Comparison of ENCODE assay signal across 27 cellular contexts in the genomic region with DNA sequence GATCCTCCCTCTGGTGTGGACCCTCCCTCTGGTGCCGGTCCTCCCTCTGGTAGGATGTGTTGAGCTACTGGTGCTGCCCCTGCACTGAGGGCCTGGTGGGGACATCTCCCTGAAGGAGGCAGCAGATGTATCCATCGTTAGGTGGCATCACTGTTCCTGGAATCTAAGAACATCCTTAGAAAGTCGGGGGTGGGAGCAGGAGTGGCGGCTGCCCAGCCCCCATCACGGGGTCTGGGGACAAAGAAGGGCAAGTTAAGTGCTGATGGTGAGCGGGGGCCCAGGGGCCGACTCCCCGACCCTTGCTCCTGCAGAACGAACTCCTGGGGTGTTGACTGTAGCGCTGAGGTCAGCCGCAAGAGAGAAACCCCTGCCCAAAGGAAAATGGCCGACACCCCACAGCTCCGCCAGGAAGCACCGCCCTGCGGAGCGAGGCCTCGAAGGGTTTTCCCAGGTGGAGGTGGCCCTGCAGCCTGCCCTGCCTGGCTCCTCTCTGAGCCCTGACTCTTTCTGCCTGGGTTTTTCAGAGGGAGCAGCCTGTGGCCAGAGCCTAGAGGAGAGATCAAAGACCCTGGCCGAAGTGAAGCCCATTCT. TPM values are rescaled to one million over a fixed set of nuclear protein-coding genes. Genes with fewer than 3 reads are reported as not detected.
A peak's percentile ranks its signal among the peaks of the same experiment; 100 is the strongest.
DNase-seq lines count a peak whose midpoint lies in the region; ATAC-seq, FAIRE-seq and TF ChIP-seq lines count a peak whose summit lies in the region.
"Had no signal": no experiment of that assay in that cellular context is flagged by ENCODE, and none has a peak within 500 bp of the region (broad histone marks: within the 10 kb centered on the region; RNA-seq: fewer than 3 reads in every experiment).

No MANE protein-coding gene starts in this region.

- H3K56ac ChIP-seq in H1 (replicated peaks; ENCODE audit: insufficient read length, low read depth, low read length): no peak overlapping the region

- peaks cover 6 to 12% of the 10 kb centered on the region in 2 experiments for H4K20me1 ChIP-seq in H1 (replicated peaks in 1 of 2; ENCODE audit: control insufficient read depth in 1 of 2, insufficient read depth in 2 of 2, low read length in 2 of 2)
- peaks cover 29% of the 10 kb centered on the region for H4K20me1 ChIP-seq in osteoblast (ENCODE audit: insufficient read depth, low read length)

- peaks cover 3% of the 10 kb centered on the region; the same call in 1 of the 2 replicates for H3K23me2 ChIP-seq in H1 (ENCODE audit: low read depth, low read length)

- peaks cover 40% of the 10 kb centered on the region for H3K4me1 Mint-ChIP-seq in stimulated activated naive CD8-positive, alpha-beta T cell treated with anti-CD3 and anti-CD28 coated beads, Interleukin-15, amount 100 ng/mL, for 72 hours
- H3K4me1 Mint-ChIP-seq in progenitor cell of endocrine pancreas (ENCODE audit: low read depth): peaks cover 7% of the 10 kb centered on the region
- H3K4me1 Mint-ChIP-seq in activated CD8-positive, alpha-beta memory T cell treated with anti-CD3 and anti-CD28 coated beads, Interleukin-2, amount 10 ng/mL, durations not matched to agents 7 days and 5 days: peaks cover 10% of the 10 kb centered on the region

- H2AFZ ChIP-seq in H1 (ENCODE audit: low read length) (no peak overlapping the region), osteoblast (ENCODE audit: low read length) (no peak overlapping the region)
- H2AFZ ChIP-seq: PC-9 had no signal

- H3K9me3 Mint-ChIP-seq in stimulated activated naive CD8-positive, alpha-beta T cell treated with anti-CD3 and anti-CD28 coated beads, Interleukin-15, amount 100 ng/mL, for 72 hours: no peaks in the 10 kb centered on the region
- H3K9me3 Mint-ChIP-seq in progenitor cell of endocrine pancreas (ENCODE audit: low read depth): no peaks in the 10 kb centered on the region
- H3K9me3 Mint-ChIP-seq in activated CD8-positive, alpha-beta memory T cell treated with anti-CD3 and anti-CD28 coated beads, Interleukin-2, amount 10 ng/mL, durations not matched to agents 7 days and 5 days (ENCODE audit: low read depth): no peaks in the 10 kb centered on the region
- H3K9me3 Mint-ChIP-seq: CD4-positive, alpha-beta T cell; HFFc6; IgD-negative memory B cell had no signal

- 88% methylated on average over 17 of the region's 18 CpGs; no CpG with 5 or more reads in 1 of the 2 experiments for WGBS in H1 (ENCODE audit: extremely low coverage in 1 of 2, insufficient coverage in 1 of 2, insufficient read length in 1 of 2, insufficient replicate concordance in 2 of 2, low coverage in 1 of 2, low lambda C conversion rate in 2 of 2, missing lambda C conversion rate in 1 of 2), 2 experiments

- H3K27ac ChIP-seq in RWPE1 (peak overlapping the region; percentile 37), H1 (ENCODE audit: low read depth, low read length) (no peak overlapping the region), osteoblast (ENCODE audit: low read depth, low read length) (no peak overlapping the region)
- H3K27ac ChIP-seq: BLaER1, PC-9 had no signal

- peaks cover 11% of the 10 kb centered on the region for H3K79me1 ChIP-seq in H1 (ENCODE audit: low read depth, low read length)

- H2AK5ac ChIP-seq in H1 (ENCODE audit: low read depth, low read length): no peak overlapping the region

- H3K18ac ChIP-seq in H1 (ENCODE audit: extremely low read depth, low read length): no peak overlapping the region

- H3K36me3 ChIP-seq in H1 (ENCODE audit: control insufficient read depth in 2 of 4, insufficient read depth in 4 of 4, low read length in 3 of 4) (peaks cover 4 to 30% (median 13%) of the 10 kb centered on the region in 4 experiments; a peak in 5 of 8 replicates), osteoblast (ENCODE audit: insufficient read depth, low read length) (peaks cover 40% of the 10 kb centered on the region)

- no peaks in the 10 kb centered on the region for H3K36me3 Mint-ChIP-seq in progenitor cell of endocrine pancreas (ENCODE audit: insufficient read depth)
- peaks cover 8% of the 10 kb centered on the region for H3K36me3 Mint-ChIP-seq in activated CD8-positive, alpha-beta memory T cell treated with anti-CD3 and anti-CD28 coated beads, Interleukin-2, amount 10 ng/mL, durations not matched to agents 7 days and 5 days
- H3K36me3 Mint-ChIP-seq: IgD-negative memory B cell had no signal

- no peaks in the 10 kb centered on the region for H3K27me3 ChIP-seq in H1 (replicated peaks in 1 of 4; ENCODE audit: control insufficient read depth in 3 of 4, extremely low read depth in 1 of 4, insufficient read depth in 3 of 4, low read length in 3 of 4)
- H3K27me3 ChIP-seq in osteoblast (ENCODE audit: insufficient read depth, low read length): no peaks in the 10 kb centered on the region
- H3K27me3 ChIP-seq: BLaER1 had no signal

- no peak for FAIRE-seq in H1 (lab: Jason Lieb, UNC)
- FAIRE-seq: A204.1, H54 had no signal

- no peak for TF ChIP-seq RAD21 in H1 (IDR thresholded peaks at IDR 0.05 in 1 of 2, conservative IDR thresholded peaks at IDR 0.05 in 1 of 2; ENCODE audit: low read depth in 2 of 2, low read length in 2 of 2)

- no peaks in the 10 kb centered on the region for H3K27me3 Mint-ChIP-seq in stimulated activated naive CD8-positive, alpha-beta T cell treated with anti-CD3 and anti-CD28 coated beads, Interleukin-15, amount 100 ng/mL, for 72 hours
- no peaks in the 10 kb centered on the region for H3K27me3 Mint-ChIP-seq in progenitor cell of endocrine pancreas
- no peaks in the 10 kb centered on the region for H3K27me3 Mint-ChIP-seq in activated CD8-positive, alpha-beta memory T cell treated with anti-CD3 and anti-CD28 coated beads, Interleukin-2, amount 10 ng/mL, durations not matched to agents 7 days and 5 days
- H3K27me3 Mint-ChIP-seq: CD4-positive, alpha-beta T cell; IgD-negative memory B cell had no signal

- H2BK20ac ChIP-seq in H1 (ENCODE audit: low read length): no peak overlapping the region

- no peak overlapping the region for H4K5ac ChIP-seq in H1 (ENCODE audit: insufficient read length, low read depth, low read length)

- no peak overlapping the region for H3K4me2 ChIP-seq in H1 (ENCODE audit: insufficient read depth in 1 of 2, low read depth in 2 of 2, low read length in 2 of 2)
- no peak overlapping the region for H3K4me2 ChIP-seq in osteoblast (ENCODE audit: insufficient read depth, low read length)
- H3K4me2 ChIP-seq: PC-9 had no signal

- no peak overlapping the region for H3K9ac ChIP-seq in H1 (replicated peaks in 1 of 4; ENCODE audit: extremely low read depth in 1 of 4, low read depth in 3 of 4, low read length in 3 of 4)

- peaks cover 0 to 3% (median 0%) of the 10 kb centered on the region in 4 experiments; a peak in 3 of 7 replicates for H3K4me1 ChIP-seq in H1 (replicated peaks in 1 of 4; ENCODE audit: control insufficient read depth in 3 of 4, insufficient read depth in 4 of 4, low read length in 3 of 4)
- peaks cover 8% of the 10 kb centered on the region for H3K4me1 ChIP-seq in osteoblast (ENCODE audit: insufficient read depth, low read length)

- no peak for TF ChIP-seq POLR2A in H1 (IDR thresholded peaks at IDR 0.05; ENCODE audit: control extremely low read depth in 1 of 2, low read depth in 2 of 2, low read length in 2 of 2)

- H2BK12ac ChIP-seq in H1 (ENCODE audit: low read depth, low read length): no peak overlapping the region

- no peaks in the 10 kb centered on the region for H3K9me3 ChIP-seq in H1 (ENCODE audit: insufficient read depth in 2 of 2, low read depth in 1 of 2, low read length in 1 of 2)
- no peaks in the 10 kb centered on the region for H3K9me3 ChIP-seq in osteoblast (ENCODE audit: low read depth, low read length)
- H3K9me3 ChIP-seq: BLaER1 had no signal

- no peak overlapping the region for H4K91ac ChIP-seq in H1 (replicated peaks; ENCODE audit: insufficient read length, low read length)

- no peak overlapping the region for H2BK120ac ChIP-seq in H1 (replicated peaks; ENCODE audit: low read depth, low read length)

- POLR2A ChIA-PET in RWPE1 (lab: Yijun Ruan, JAX; ENCODE audit: low non-redundant PET): no interaction called here
- POLR2A ChIA-PET in H1 (lab: Charles Lee; ENCODE audit: partially characterized antibody): interaction anchor here (0.9 to 2.1 kb wide), 3 partner anchors 9 to 99 kb away, joined by 3 to 6 read pairs (median 4); no protein-coding TSS in a partner anchor

- H3K14ac ChIP-seq in H1 (ENCODE audit: insufficient read length): no peak overlapping the region

- no peak for TF ChIP-seq EP300 in H1 (IDR thresholded peaks at IDR 0.05; ENCODE audit: borderline replicate concordance in 1 of 2, low read depth in 2 of 2, low read length in 2 of 2)

- H3K4me3 ChIP-seq in H1 (ENCODE audit: extremely low read depth in 1 of 4, insufficient read depth in 2 of 4, low read depth in 3 of 4, low read length in 4 of 4) (no peak overlapping the region), osteoblast (ENCODE audit: insufficient read depth, low read length) (no peak overlapping the region)
- H3K4me3 ChIP-seq: BLaER1, PC-9 had no signal

- H3K23ac ChIP-seq in H1 (ENCODE audit: insufficient read length): no peak overlapping the region

- DNase-seq in stimulated activated naive CD8-positive, alpha-beta T cell treated with anti-CD3 and anti-CD28 coated beads, Interleukin-15, amount 100 ng/mL, for 72 hours: no peak
- DNase-seq in stimulated activated naive CD8-positive, alpha-beta T cell treated with anti-CD3 and anti-CD28 coated beads, Interleukin-15, Interleukin-2, amounts not matched to agents 100 U/mL and 50 U/mL, for 24 hours: no peak
- DNase-seq in RWPE1 (ENCODE audit: low spot score): no peak
- DNase-seq in H1 (ENCODE audit: low read depth in 1 of 2, low spot score in 2 of 2): no peak
- DNase-seq in progenitor cell of endocrine pancreas (ENCODE audit: low spot score, unreplicated experiment): no peak
- DNase-seq in activated CD8-positive, alpha-beta memory T cell treated with anti-CD3 and anti-CD28 coated beads, Interleukin-2, amount 10 ng/mL, durations not matched to agents 7 days and 5 days: no peak
- no peak for DNase-seq in osteoblast (ENCODE audit: insufficient read length, low spot score, missing footprints)
- DNase-seq: CD4-positive, alpha-beta T cell; COR-L47; DMS53; HFFc6; NCI-H1092; NCI-H1417 treated with DMSO at 0.1 percent for 48 hours; NCI-H1694 treated with DMSO at 0.1 percent for 48 hours; NCI-H2081; NCI-H2227 treated with DMSO at 0.1 percent for 48 hours; NCI-H526 treated with DMSO at 0.1 percent for 48 hours; PC-9; RPMI8226; SHP77 had no signal

- H3K27ac Mint-ChIP-seq in stimulated activated naive CD8-positive, alpha-beta T cell treated with anti-CD3 and anti-CD28 coated beads, Interleukin-15, amount 100 ng/mL, for 72 hours: peak overlapping the region; percentile 8 to 80
- H3K27ac Mint-ChIP-seq in progenitor cell of endocrine pancreas: peak overlapping the region; percentile 52
- H3K27ac Mint-ChIP-seq in activated CD8-positive, alpha-beta memory T cell treated with anti-CD3 and anti-CD28 coated beads, Interleukin-2, amount 10 ng/mL, durations not matched to agents 7 days and 5 days: no peak overlapping the region
- H3K27ac Mint-ChIP-seq: CD4-positive, alpha-beta T cell; HFFc6 had no signal

- peak overlapping the region; percentile 59; the same call in 1 of the 2 replicates for H4K8ac ChIP-seq in H1 (ENCODE audit: extremely low read depth, insufficient read depth, low read length)

- TF ChIP-seq CTCF in RWPE1 (conservative IDR thresholded peaks at IDR 0.05; ENCODE audit: low read depth) (no peak), H1 (IDR thresholded peaks at IDR 0.05; ENCODE audit: control extremely low read depth in 1 of 3, insufficient read depth in 1 of 3, low read depth in 1 of 3, low read length in 3 of 3) (no peak), progenitor cell of endocrine pancreas (IDR thresholded peaks at IDR 0.05; ENCODE audit: unreplicated experiment) (no peak), osteoblast (IDR thresholded peaks at IDR 0.05; ENCODE audit: extremely low read depth, low read depth, low read length) (no peak)

- H3K4ac ChIP-seq in H1 (replicated peaks; ENCODE audit: insufficient read length, low read depth, low read length): no peak overlapping the region

- peaks cover 0 to 18% of the 10 kb centered on the region in 2 experiments; a peak in 1 of 4 replicates for H3K79me2 ChIP-seq in H1 (ENCODE audit: control insufficient read depth in 1 of 2, insufficient read depth in 2 of 2, low read length in 2 of 2)
- peaks cover 57% of the 10 kb centered on the region for H3K79me2 ChIP-seq in osteoblast (ENCODE audit: insufficient read depth, low read length)

- no peak for ATAC-seq in stimulated activated naive CD8-positive, alpha-beta T cell treated with anti-CD3 and anti-CD28 coated beads, Interleukin-15, amount 100 ng/mL, for 72 hours
- no peak for ATAC-seq in stimulated activated naive CD8-positive, alpha-beta T cell treated with anti-CD3 and anti-CD28 coated beads, Interleukin-15, Interleukin-2, amounts not matched to agents 100 U/mL and 50 U/mL, for 24 hours
- no peak for ATAC-seq in activated CD8-positive, alpha-beta memory T cell treated with anti-CD3 and anti-CD28 coated beads, Interleukin-2, amount 10 ng/mL, durations not matched to agents 7 days and 5 days
- ATAC-seq in HG02840 (IDR thresholded peaks at IDR 0.05; ENCODE audit: low FRiP score, unreplicated experiment): no peak

- no peak overlapping the region for H2BK5ac ChIP-seq in H1 (ENCODE audit: low read depth, low read length)

- no peak overlapping the region for H2BK15ac ChIP-seq in H1 (ENCODE audit: low read length)

- CTCF ChIA-PET in RWPE1 (lab: Yijun Ruan, JAX) (interaction anchor here (0.7 kb wide), 1 partner anchor 614 kb away, joined by 4 read pairs; no protein-coding TSS in a partner anchor), H1 (lab: Charles Lee; ENCODE audit: partially characterized antibody) (interaction anchor here (1.0 to 6.3 kb wide), 4 partner anchors 14 to 99 kb away, joined by 3 to 33 read pairs (median 4); no protein-coding TSS in a partner anchor)
- CTCF ChIA-PET in activated CD8-positive, alpha-beta memory T cell treated with anti-CD3 and anti-CD28 coated beads, Interleukin-2, amount 10 ng/mL, durations not matched to agents 7 days and 5 days (lab: Charles Lee): interaction anchor here (2.6 kb wide), 1 partner anchor 25 kb away, joined by 8 read pairs; no protein-coding TSS in a partner anchor

- no peak overlapping the region for H3K4me3 Mint-ChIP-seq in stimulated activated naive CD8-positive, alpha-beta T cell treated with anti-CD3 and anti-CD28 coated beads, Interleukin-15, amount 100 ng/mL, for 72 hours
- no peak overlapping the region for H3K4me3 Mint-ChIP-seq in progenitor cell of endocrine pancreas (ENCODE audit: low read depth)
- no peak overlapping the region for H3K4me3 Mint-ChIP-seq in activated CD8-positive, alpha-beta memory T cell treated with anti-CD3 and anti-CD28 coated beads, Interleukin-2, amount 10 ng/mL, durations not matched to agents 7 days and 5 days
- H3K4me3 Mint-ChIP-seq: CD4-positive, alpha-beta T cell; HFFc6 had no signal

RNA-seq across cellular contexts. Expression of a gene that starts 5.5 kb away (rescaled TPM):
- 42.9 and 49.7 TPM in 2 replicates for total RNA-seq in H1 (2021; fragmentation: NEBNext Ultra II Directional; extraction: Animal tissue kit (Norgen Biotek cat#: 25700))
- polyA plus RNA-seq in H1 (2011; rRNA removed): 32.7 and 45.4 TPM in 2 replicates
- 29.7 TPM for polyA plus RNA-seq in H1 (2011; cell fraction: cytosol; rRNA removed)
- 60.2 TPM for polyA plus RNA-seq in H1 (2011; cell fraction: nucleus; rRNA removed)
- 22.3 to 36.0 TPM (median 28.1 TPM) in 4 replicates for polyA plus RNA-seq in H1 (2012, experiment 1 of 2)
- polyA plus RNA-seq in H1 (2012, experiment 2 of 2): 31.0 TPM
- 62.2 TPM for polyA plus RNA-seq in H1 (2013, experiment 1 of 2)
- 60.5 TPM for polyA plus RNA-seq in H1 (2013, experiment 2 of 2)
- polyA minus RNA-seq in H1 (2011; rRNA and poly(A)+ RNA removed): 10.7 and 10.9 TPM in 2 replicates
- 19.5 TPM for polyA minus RNA-seq in H1 (2011; cell fraction: cytosol; rRNA and poly(A)+ RNA removed)
- 20.0 TPM for polyA minus RNA-seq in H1 (2011; cell fraction: nucleus; rRNA and poly(A)+ RNA removed)
- 17.2 and 18.2 TPM in 2 replicates for total RNA-seq in progenitor cell of endocrine pancreas
- 10 to 100 TPM; 31.1 to 40.0 TPM for total RNA-seq in activated CD8-positive, alpha-beta memory T cell treated with anti-CD3 and anti-CD28 coated beads, Interleukin-2, amount 10 ng/mL, durations not matched to agents 7 days and 5 days
- 14.8 and 15.6 TPM in 2 replicates for total RNA-seq in osteoblast

RNA-seq across cellular contexts. Expression of a gene that starts 5.6 kb away (rescaled TPM):
- 28.7 and 31.2 TPM in 2 replicates for total RNA-seq in H1 (2021; fragmentation: NEBNext Ultra II Directional; extraction: Animal tissue kit (Norgen Biotek cat#: 25700))
- polyA plus RNA-seq in H1 (2011; rRNA removed): 29.8 and 36.6 TPM in 2 replicates
- polyA plus RNA-seq in H1 (2011; cell fraction: cytosol; rRNA removed): 33.3 TPM
- polyA plus RNA-seq in H1 (2011; cell fraction: nucleus; rRNA removed): 86.5 TPM
- polyA plus RNA-seq in H1 (2012, experiment 1 of 2): 11.9 to 24.8 TPM (median 22.4 TPM) in 4 replicates
- 21.8 TPM for polyA plus RNA-seq in H1 (2012, experiment 2 of 2)
- 24.2 TPM for polyA plus RNA-seq in H1 (2013, experiment 1 of 2)
- polyA plus RNA-seq in H1 (2013, experiment 2 of 2): 22.1 TPM
- polyA minus RNA-seq in H1 (2011; rRNA and poly(A)+ RNA removed): 11.7 and 12.3 TPM in 2 replicates
- polyA minus RNA-seq in H1 (2011; cell fraction: cytosol; rRNA and poly(A)+ RNA removed): 23.6 TPM
- 24.6 TPM for polyA minus RNA-seq in H1 (2011; cell fraction: nucleus; rRNA and poly(A)+ RNA removed)
- total RNA-seq in progenitor cell of endocrine pancreas: 19.4 and 21.5 TPM in 2 replicates
- 100 to 1,000 TPM; 124 to 174 TPM for total RNA-seq in activated CD8-positive, alpha-beta memory T cell treated with anti-CD3 and anti-CD28 coated beads, Interleukin-2, amount 10 ng/mL, durations not matched to agents 7 days and 5 days
- total RNA-seq in osteoblast: 14.5 and 18.0 TPM in 2 replicates

RNA-seq across cellular contexts. Expression of a gene that starts 25.5 kb away (rescaled TPM):
- 8.5 and 8.7 TPM in 2 replicates for total RNA-seq in H1 (2021; fragmentation: NEBNext Ultra II Directional; extraction: Animal tissue kit (Norgen Biotek cat#: 25700))
- 13.3 and 15.8 TPM in 2 replicates for polyA plus RNA-seq in H1 (2011; rRNA removed)
- polyA plus RNA-seq in H1 (2011; cell fraction: cytosol; rRNA removed): 9.4 TPM
- 11.3 TPM for polyA plus RNA-seq in H1 (2011; cell fraction: nucleus; rRNA removed)
- polyA plus RNA-seq in H1 (2012, experiment 1 of 2): 5.5 to 8.7 TPM (median 8.3 TPM) in 4 replicates
- polyA plus RNA-seq in H1 (2012, experiment 2 of 2): 9.6 TPM
- polyA plus RNA-seq in H1 (2013, experiment 1 of 2): 9.0 TPM
- 9.0 TPM for polyA plus RNA-seq in H1 (2013, experiment 2 of 2)
- polyA minus RNA-seq in H1 (2011; rRNA and poly(A)+ RNA removed): 4.3 and 5.2 TPM in 2 replicates
- polyA minus RNA-seq in H1 (2011; cell fraction: cytosol; rRNA and poly(A)+ RNA removed): 7.3 TPM
- 4.7 TPM for polyA minus RNA-seq in H1 (2011; cell fraction: nucleus; rRNA and poly(A)+ RNA removed)
- total RNA-seq in progenitor cell of endocrine pancreas (1.2 and 1.9 TPM in 2 replicates), osteoblast (not detected in 2 replicates)
- total RNA-seq in activated CD8-positive, alpha-beta memory T cell treated with anti-CD3 and anti-CD28 coated beads, Interleukin-2, amount 10 ng/mL, durations not matched to agents 7 days and 5 days: 10 to 100 TPM in 1 of 2 experiments, 1 to 10 TPM in 1; 5.6 to 14.1 TPM
- total RNA-seq: Daoy, HFFc6, NCI-H460 had no signal

RNA-seq across cellular contexts. Expression of a gene that starts 49.0 kb away (rescaled TPM):
- total RNA-seq in H1 (2021; fragmentation: NEBNext Ultra II Directional; extraction: Animal tissue kit (Norgen Biotek cat#: 25700)): 77.3 and 80.6 TPM in 2 replicates
- polyA plus RNA-seq in H1 (2011; rRNA removed): 47.2 and 72.1 TPM in 2 replicates
- 74.6 TPM for polyA plus RNA-seq in H1 (2011; cell fraction: cytosol; rRNA removed)
- 130 TPM for polyA plus RNA-seq in H1 (2011; cell fraction: nucleus; rRNA removed)
- polyA plus RNA-seq in H1 (2012, experiment 1 of 2): 52.7 to 95.2 TPM (median 88.5 TPM) in 4 replicates
- 64.7 TPM for polyA plus RNA-seq in H1 (2012, experiment 2 of 2)
- 71.4 TPM for polyA plus RNA-seq in H1 (2013, experiment 1 of 2)
- polyA plus RNA-seq in H1 (2013, experiment 2 of 2): 71.3 TPM
- 15.9 and 21.7 TPM in 2 replicates for polyA minus RNA-seq in H1 (2011; rRNA and poly(A)+ RNA removed)
- 39.8 TPM for polyA minus RNA-seq in H1 (2011; cell fraction: cytosol; rRNA and poly(A)+ RNA removed)
- polyA minus RNA-seq in H1 (2011; cell fraction: nucleus; rRNA and poly(A)+ RNA removed): 41.1 TPM
- total RNA-seq in progenitor cell of endocrine pancreas (78.1 and 78.5 TPM in 2 replicates), osteoblast (67.3 and 73.1 TPM in 2 replicates)
- total RNA-seq in activated CD8-positive, alpha-beta memory T cell treated with anti-CD3 and anti-CD28 coated beads, Interleukin-2, amount 10 ng/mL, durations not matched to agents 7 days and 5 days: 100 to 1,000 TPM; 112 to 134 TPM
